Comparison of ENCODE assay signal across 1 cellular context in genomic region chr4:77697860-77698599, GRCh38.
TF ChIP-seq lines count a peak whose summit lies in the region.

No MANE protein-coding gene starts in this region.

TF ChIP-seq in GM23338, 12 proteins besides CTCF, POLR2A, EP300 and RAD21 (continued from another document):
- TF ChIP-seq ZNF462 (CRISPR knock-in tag; IDR thresholded peaks at IDR 0.05) (no peak), CREB1 (CRISPR knock-in tag; IDR thresholded peaks at IDR 0.05; ENCODE audit: low read depth) (no peak), NANOG (IDR thresholded peaks at IDR 0.05; ENCODE audit: borderline replicate concordance) (no peak), ZNF331 (CRISPR knock-in tag; IDR thresholded peaks at IDR 0.05; ENCODE audit: low read depth) (no peak), REST (IDR thresholded peaks at IDR 0.05; ENCODE audit: unreplicated experiment) (no peak), JUNB (IDR thresholded peaks at IDR 0.05; ENCODE audit: unreplicated experiment) (no peak), EZH2phosphoT487 (IDR thresholded peaks at IDR 0.05; ENCODE audit: unreplicated experiment) (no peak), ZNF114 (CRISPR knock-in tag; IDR thresholded peaks at IDR 0.05) (no peak), STAT1 (IDR thresholded peaks at IDR 0.05; ENCODE audit: unreplicated experiment) (no peak), ETS1 (IDR thresholded peaks at IDR 0.05) (no peak)
